ENCODE assay signal across 17 cellular contexts in the genomic region with DNA sequence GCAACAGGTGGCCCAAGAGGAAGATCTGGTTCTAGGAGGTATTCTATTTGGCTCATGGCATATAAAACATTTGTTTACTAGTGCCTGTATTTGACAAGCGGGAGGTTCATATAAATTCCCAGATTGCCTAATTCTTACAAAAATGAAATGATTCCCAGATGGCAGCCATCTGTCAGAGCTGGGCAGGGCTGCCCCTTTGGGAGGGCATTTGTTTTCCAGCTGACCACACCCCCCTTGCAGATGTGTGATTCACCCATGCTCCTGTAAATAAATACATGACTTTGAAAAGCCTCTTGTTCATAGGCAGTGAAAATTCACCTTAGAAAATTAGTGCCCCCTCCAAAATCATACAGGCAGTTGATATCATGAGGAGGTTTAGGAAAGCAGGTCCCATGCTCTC. TPM values are rescaled to one million over a fixed set of nuclear protein-coding genes. Genes with fewer than 3 reads are reported as not detected.
DNase-seq lines count a peak whose midpoint lies in the region; TF ChIP-seq lines count a peak whose summit lies in the region.
"Had no signal": no experiment of that assay in that cellular context is flagged by ENCODE, and none has a peak within 500 bp of the region (broad histone marks: within the 10 kb centered on the region; RNA-seq: fewer than 3 reads in every experiment).

No MANE protein-coding gene starts in this region.

- peaks cover 0 to 5% (median 3%) of the 10 kb centered on the region in 3 donors for H3K27me3 Mint-ChIP-seq in immature natural killer cell (ENCODE audit: low read depth in 3 of 3)

- no peak overlapping the region for H3K4me3 ChIP-seq in LNCaP clone FGC (ENCODE audit: low read depth, low read length)
- H3K4me3 ChIP-seq: A549, BLaER1, GM23248 had no signal

- DNase-seq in DMS53 (lab: John Stamatoyannopoulos, UW) (peak; percentile 15), DMS53 treated with DMSO at 0.1 percent for 48 hours (lab: John Stamatoyannopoulos, UW; ENCODE audit: unreplicated experiment) (no peak), LNCaP clone FGC (ENCODE audit: low read depth) (peak; percentile 10), RPMI7951 (ENCODE audit: low read depth) (peak; percentile 5), immature natural killer cell (no peak), posterior cingulate gyrus (no peak), putamen (ENCODE audit: low spot score) (no peak)
- DNase-seq: CD4-positive, alpha-beta memory T cell; DMS153; DND-41; EL; GM23248; HCEC 1CT had no signal

- H3K9me3 Mint-ChIP-seq in immature natural killer cell = peaks cover 0 to 9% (median 3%) of the 10 kb centered on the region in 6 donors

- no peak for TF ChIP-seq CTCF in LNCaP clone FGC (IDR thresholded peaks at IDR 0.05; ENCODE audit: control insufficient read depth, extremely low read depth, insufficient read depth)

- no peak overlapping the region for H3K27ac Mint-ChIP-seq in immature natural killer cell
- H3K27ac Mint-ChIP-seq: CD4-positive, alpha-beta memory T cell had no signal

- intact Hi-C loops in posterior cingulate gyrus (cut with DNase I) = no loop called here

- no peak overlapping the region for H3K4me3 Mint-ChIP-seq in immature natural killer cell
- H3K4me3 Mint-ChIP-seq: CD14-positive monocyte; CD4-positive, alpha-beta memory T cell had no signal

- H3K4me1 Mint-ChIP-seq in immature natural killer cell = no peaks in the 10 kb centered on the region
- H3K4me1 Mint-ChIP-seq: CD4-positive, alpha-beta memory T cell had no signal

- no peaks in the 10 kb centered on the region for H3K36me3 Mint-ChIP-seq in immature natural killer cell
- H3K36me3 Mint-ChIP-seq: CD14-positive monocyte; CD4-positive, alpha-beta memory T cell had no signal

RNA-seq across cellular contexts. Expression of a gene that starts 8.6 kb away (rescaled TPM):
- total RNA-seq in RPMI7951 (2014; rRNA removed; shearing (Covaris generic)) = not detected in 2 replicates
- not detected for polyA plus RNA-seq in immature natural killer cell
- total RNA-seq: CD4-positive, alpha-beta memory T cell; GM23248; HT1080 had no signal
- polyA plus RNA-seq: A549; CD14-positive monocyte; CD4-positive, alpha-beta memory T cell; GM23248 had no signal

Comparison
In these comparisons a context has a peak if more than half of its experiments do, and no peak if none do; other contexts are left out.
1. DNase-seq: peak in DMS53 (single experiment), LNCaP clone FGC (single experiment) and RPMI7951 (single experiment); none in DMS53 treated with DMSO at 0.1 percent for 48 hours (single experiment), immature natural killer cell (0 of 3), posterior cingulate gyrus (0 of 10) and putamen (single experiment).